ENCODE assay signal across 1 cellular context in the genomic region with DNA sequence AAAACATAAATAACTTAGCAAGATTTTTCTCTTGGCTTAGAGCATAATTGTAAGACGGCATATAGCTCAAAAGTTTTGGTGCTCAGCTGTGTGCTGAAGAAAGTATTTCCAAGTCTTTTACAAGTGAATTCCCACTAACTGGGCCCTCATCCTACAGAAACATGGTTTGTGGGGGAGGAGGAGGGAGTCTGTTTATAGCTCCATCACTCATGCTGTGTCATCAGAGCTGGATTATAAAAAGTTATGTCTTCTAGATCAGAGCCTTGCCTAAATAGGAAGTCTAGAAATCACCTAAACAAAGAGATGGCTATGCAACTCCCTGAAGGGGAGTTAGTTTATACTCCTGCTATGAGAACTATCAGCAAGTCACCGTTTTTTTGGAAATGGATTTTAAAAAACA.
TF ChIP-seq lines count a peak whose summit lies in the region.

No MANE protein-coding gene starts in this region.

TF ChIP-seq in WTC11, 78 proteins besides CTCF, POLR2A, EP300 and RAD21 (continued from another document):
- TF ChIP-seq, protein P1, sequence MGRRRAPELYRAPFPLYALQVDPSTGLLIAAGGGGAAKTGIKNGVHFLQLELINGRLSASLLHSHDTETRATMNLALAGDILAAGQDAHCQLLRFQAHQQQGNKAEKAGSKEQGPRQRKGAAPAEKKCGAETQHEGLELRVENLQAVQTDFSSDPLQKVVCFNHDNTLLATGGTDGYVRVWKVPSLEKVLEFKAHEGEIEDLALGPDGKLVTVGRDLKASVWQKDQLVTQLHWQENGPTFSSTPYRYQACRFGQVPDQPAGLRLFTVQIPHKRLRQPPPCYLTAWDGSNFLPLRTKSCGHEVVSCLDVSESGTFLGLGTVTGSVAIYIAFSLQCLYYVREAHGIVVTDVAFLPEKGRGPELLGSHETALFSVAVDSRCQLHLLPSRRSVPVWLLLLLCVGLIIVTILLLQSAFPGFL (CRISPR knock-in tag; IDR thresholded peaks at IDR 0.05; ENCODE audit: borderline replicate concordance), result no peak
- TF ChIP-seq, protein P2, sequence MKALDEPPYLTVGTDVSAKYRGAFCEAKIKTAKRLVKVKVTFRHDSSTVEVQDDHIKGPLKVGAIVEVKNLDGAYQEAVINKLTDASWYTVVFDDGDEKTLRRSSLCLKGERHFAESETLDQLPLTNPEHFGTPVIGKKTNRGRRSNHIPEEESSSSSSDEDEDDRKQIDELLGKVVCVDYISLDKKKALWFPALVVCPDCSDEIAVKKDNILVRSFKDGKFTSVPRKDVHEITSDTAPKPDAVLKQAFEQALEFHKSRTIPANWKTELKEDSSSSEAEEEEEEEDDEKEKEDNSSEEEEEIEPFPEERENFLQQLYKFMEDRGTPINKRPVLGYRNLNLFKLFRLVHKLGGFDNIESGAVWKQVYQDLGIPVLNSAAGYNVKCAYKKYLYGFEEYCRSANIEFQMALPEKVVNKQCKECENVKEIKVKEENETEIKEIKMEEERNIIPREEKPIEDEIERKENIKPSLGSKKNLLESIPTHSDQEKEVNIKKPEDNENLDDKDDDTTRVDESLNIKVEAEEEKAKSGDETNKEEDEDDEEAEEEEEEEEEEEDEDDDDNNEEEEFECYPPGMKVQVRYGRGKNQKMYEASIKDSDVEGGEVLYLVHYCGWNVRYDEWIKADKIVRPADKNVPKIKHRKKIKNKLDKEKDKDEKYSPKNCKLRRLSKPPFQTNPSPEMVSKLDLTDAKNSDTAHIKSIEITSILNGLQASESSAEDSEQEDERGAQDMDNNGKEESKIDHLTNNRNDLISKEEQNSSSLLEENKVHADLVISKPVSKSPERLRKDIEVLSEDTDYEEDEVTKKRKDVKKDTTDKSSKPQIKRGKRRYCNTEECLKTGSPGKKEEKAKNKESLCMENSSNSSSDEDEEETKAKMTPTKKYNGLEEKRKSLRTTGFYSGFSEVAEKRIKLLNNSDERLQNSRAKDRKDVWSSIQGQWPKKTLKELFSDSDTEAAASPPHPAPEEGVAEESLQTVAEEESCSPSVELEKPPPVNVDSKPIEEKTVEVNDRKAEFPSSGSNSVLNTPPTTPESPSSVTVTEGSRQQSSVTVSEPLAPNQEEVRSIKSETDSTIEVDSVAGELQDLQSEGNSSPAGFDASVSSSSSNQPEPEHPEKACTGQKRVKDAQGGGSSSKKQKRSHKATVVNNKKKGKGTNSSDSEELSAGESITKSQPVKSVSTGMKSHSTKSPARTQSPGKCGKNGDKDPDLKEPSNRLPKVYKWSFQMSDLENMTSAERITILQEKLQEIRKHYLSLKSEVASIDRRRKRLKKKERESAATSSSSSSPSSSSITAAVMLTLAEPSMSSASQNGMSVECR (CRISPR knock-in tag; IDR thresholded peaks at IDR 0.05; ENCODE audit: borderline replicate concordance), result no peak
